26 cellular contexts compared by ENCODE assay signal in the genomic region with DNA sequence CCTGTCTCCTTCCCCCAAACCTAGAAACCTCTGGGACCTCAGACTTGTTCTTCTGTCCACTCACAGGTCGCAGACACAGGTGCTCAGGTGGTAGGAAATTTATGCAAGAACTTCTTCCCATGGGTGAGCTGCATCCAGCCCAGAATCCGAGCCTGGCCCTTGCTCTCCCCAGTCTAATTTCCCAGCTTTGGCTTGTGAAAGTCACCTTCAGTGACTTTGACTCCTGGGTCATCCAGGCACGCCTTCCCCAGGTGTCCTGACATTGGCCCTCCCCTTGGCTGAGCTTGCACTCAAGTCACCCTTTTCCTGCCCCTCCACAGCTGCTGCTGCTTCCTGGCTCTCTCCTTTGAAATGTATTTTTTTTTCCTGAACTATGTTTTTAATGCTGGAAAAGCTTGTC. TPM values are rescaled to one million over a fixed set of nuclear protein-coding genes. Genes with fewer than 3 reads are reported as not detected.
A peak's percentile ranks its signal among the peaks of the same experiment; 100 is the strongest.
DNase-seq lines count a peak whose midpoint lies in the region; ATAC-seq and TF ChIP-seq lines count a peak whose summit lies in the region.
"Had no signal": no experiment of that assay in that cellular context is flagged by ENCODE, and none has a peak within 500 bp of the region (broad histone marks: within the 10 kb centered on the region; RNA-seq: fewer than 3 reads in every experiment).

No MANE protein-coding gene starts in this region.

- H3K4me1 ChIP-seq in GM23338 (ENCODE audit: insufficient read depth) = peaks cover 3% of the 10 kb centered on the region; the same call in 1 of the 2 replicates
- H3K4me1 ChIP-seq: BE2C had no signal

- H3K36me3 ChIP-seq in GM23338 (ENCODE audit: insufficient read depth) = no peaks in the 10 kb centered on the region
- H3K36me3 ChIP-seq: ovary had no signal

- H3K79me2 ChIP-seq in GM23338 (replicated peaks; ENCODE audit: insufficient read depth) = peaks cover 4% of the 10 kb centered on the region; the same call in 1 of the 2 replicates

- H3K4me1 Mint-ChIP-seq in GM23338 (peaks cover 14% of the 10 kb centered on the region), progenitor cell of endocrine pancreas (ENCODE audit: low read depth) (peaks cover 7% of the 10 kb centered on the region)

- intact Hi-C loops in dorsolateral prefrontal cortex (cut with DNase I) = no loop called here

- H2AFZ ChIP-seq in GM23338 = no peak overlapping the region
- H2AFZ ChIP-seq: hepatocyte had no signal

- H3K27me3 Mint-ChIP-seq in GM23338 (ENCODE audit: insufficient read depth, low read depth, poor library complexity) (peaks cover 16% of the 10 kb centered on the region), progenitor cell of endocrine pancreas (no peaks in the 10 kb centered on the region)
- H3K27me3 Mint-ChIP-seq: natural killer cell treated with Interleukin-12 subunit alpha and Interleukin-12 subunit beta and Interleukin-15 and Interleukin-18, amount 100 ng/mL, for 72 hours; T-helper 17 cell had no signal

- ATAC-seq in GM23338 = no peak
- ATAC-seq: gastroesophageal sphincter; HCT116; natural killer cell treated with Interleukin-12 subunit alpha and Interleukin-12 subunit beta and Interleukin-15 and Interleukin-18, amount 100 ng/mL, for 72 hours; SK-N-SH treated with all-trans-retinoic acid at 6 μM for 48 hours; stimulated activated naive CD8-positive, alpha-beta T cell treated with anti-CD3 and anti-CD28 coated beads, Interleukin-15, Interleukin-2, amounts not matched to agents 100 U/mL and 50 U/mL, for 24 hours; T-helper 17 cell had no signal

- H3K27ac Mint-ChIP-seq in GM23338 (0 out of 2 replicates have a peak overlapping the region, but pooled peaks have one; percentile 23), progenitor cell of endocrine pancreas (peak overlapping the region; percentile 40)
- H3K27ac Mint-ChIP-seq: activated naive CD4-positive, alpha-beta T cell treated with anti-CD3 and anti-CD28 coated beads for 36 hours; activated T-helper 1 cell treated with anti-CD3 and anti-CD28 coated beads, Interleukin-12 subunit alpha, Interleukin-12 subunit beta, Interleukin-2, Interleukin-4 antibody, amounts not matched to agents 30 ng/mL and 10 ng/mL and 1 ng/mL, durations not matched to agents 14 hours and 24 hours and 36 hours; natural killer cell treated with Interleukin-12 subunit alpha and Interleukin-12 subunit beta and Interleukin-15 and Interleukin-18, amount 100 ng/mL, for 72 hours; T-helper 17 cell had no signal

- no peak overlapping the region; the same call in 1 of the 2 replicates for H3K4me2 ChIP-seq in GM23338
- H3K4me2 ChIP-seq: hepatocyte had no signal

- H3K27me3 ChIP-seq in GM23338 (ENCODE audit: insufficient read depth) (no peaks in the 10 kb centered on the region), dorsolateral prefrontal cortex (no peaks in the 10 kb centered on the region)
- H3K27me3 ChIP-seq: BE2C, gastroesophageal sphincter, hepatocyte, ovary had no signal

- no peaks in the 10 kb centered on the region for H3K9me3 Mint-ChIP-seq in GM23338
- no peaks in the 10 kb centered on the region for H3K9me3 Mint-ChIP-seq in progenitor cell of endocrine pancreas (ENCODE audit: low read depth)
- H3K9me3 Mint-ChIP-seq: activated naive CD4-positive, alpha-beta T cell treated with anti-CD3 and anti-CD28 coated beads for 36 hours; activated T-helper 1 cell treated with anti-CD3 and anti-CD28 coated beads, Interleukin-12 subunit alpha, Interleukin-12 subunit beta, Interleukin-2, Interleukin-4 antibody, amounts not matched to agents 30 ng/mL and 10 ng/mL and 1 ng/mL, durations not matched to agents 14 hours and 24 hours and 36 hours; natural killer cell treated with Interleukin-12 subunit alpha and Interleukin-12 subunit beta and Interleukin-15 and Interleukin-18, amount 100 ng/mL, for 72 hours had no signal

- H3K36me3 Mint-ChIP-seq in GM23338 (ENCODE audit: low read depth) = no peaks in the 10 kb centered on the region; the same call in 2 of the 3 replicates
- peaks cover 6% of the 10 kb centered on the region for H3K36me3 Mint-ChIP-seq in progenitor cell of endocrine pancreas (ENCODE audit: insufficient read depth)

- H3K9me2 ChIP-seq in GM23338 (ENCODE audit: insufficient read depth) = no peaks in the 10 kb centered on the region

- H4K20me1 ChIP-seq in GM23338 (replicated peaks; ENCODE audit: insufficient read depth) = no peaks in the 10 kb centered on the region; the same call in 1 of the 2 replicates

- in situ Hi-C loops in KBM-7 (cut with MboI; ENCODE audit: low pct_unique_long_range_greater_than_20kb, low sequenced_read_pairs) = no loop called here

- H3K4me3 ChIP-seq in GM23338 (no peak overlapping the region), dorsolateral prefrontal cortex (peak overlapping the region in 35 of 59 donors; percentile 1 to 99 (median 21))
- H3K4me3 ChIP-seq: gastroesophageal sphincter, hepatocyte, ovary, thoracic aorta had no signal

- no peaks in the 10 kb centered on the region for H3F3A ChIP-seq in GM23338 (replicated peaks; ENCODE audit: low read depth)

- peak overlapping the region; percentile 11; the same call in 1 of the 3 replicates for H3K4me3 Mint-ChIP-seq in GM23338
- no peak overlapping the region for H3K4me3 Mint-ChIP-seq in progenitor cell of endocrine pancreas (ENCODE audit: low read depth)
- H3K4me3 Mint-ChIP-seq: activated naive CD4-positive, alpha-beta T cell treated with anti-CD3 and anti-CD28 coated beads for 36 hours; activated T-helper 1 cell treated with anti-CD3 and anti-CD28 coated beads, Interleukin-12 subunit alpha, Interleukin-12 subunit beta, Interleukin-2, Interleukin-4 antibody, amounts not matched to agents 30 ng/mL and 10 ng/mL and 1 ng/mL, durations not matched to agents 14 hours and 24 hours and 36 hours; natural killer cell treated with Interleukin-12 subunit alpha and Interleukin-12 subunit beta and Interleukin-15 and Interleukin-18, amount 100 ng/mL, for 72 hours; T-helper 17 cell had no signal

- DNase-seq in GM23338 (ENCODE audit: low spot score) = no peak
- peak; percentile 39 for DNase-seq in NCI-H2227 (lab: John Stamatoyannopoulos, UW; ENCODE audit: unreplicated experiment)
- DNase-seq in dorsolateral prefrontal cortex = no peak
- no peak for DNase-seq in progenitor cell of endocrine pancreas (ENCODE audit: low spot score, unreplicated experiment)
- no peak for DNase-seq in NCI-H748 treated with DMSO at 0.1 percent for 48 hours (lab: John Stamatoyannopoulos, UW)
- DNase-seq in NCI-H1092 (lab: John Stamatoyannopoulos, UW) = no peak
- DNase-seq in KBM-7 = no peak
- DNase-seq: ACHN; activated CD4-positive, alpha-beta T cell treated with anti-CD3 and anti-CD28 coated beads, Interleukin-2, amount 50 U/mL, for 48 hours; activated naive CD4-positive, alpha-beta T cell treated with anti-CD3 and anti-CD28 coated beads for 36 hours; BE2C; cerebellar nuclear complex; mammary epithelial cell; MV-4-11; ovary; Right ventricle myocardium superior; small intestine; stimulated activated naive CD8-positive, alpha-beta T cell treated with anti-CD3 and anti-CD28 coated beads, Interleukin-15, Interleukin-2, amounts not matched to agents 100 U/mL and 50 U/mL, for 24 hours; T-helper 17 cell had no signal

- H3K27ac ChIP-seq in GM23338 (ENCODE audit: low read depth) = no peak overlapping the region
- peak overlapping the region; percentile 88 to 100 (median 99) for H3K27ac ChIP-seq in dorsolateral prefrontal cortex
- H3K27ac ChIP-seq: gastroesophageal sphincter, hepatocyte, ovary, thoracic aorta had no signal

- TF ChIP-seq CTCF in GM23338 (conservative IDR thresholded peaks at IDR 0.05; ENCODE audit: low read depth in 2 of 2) (no peak), dorsolateral prefrontal cortex (IDR thresholded peaks at IDR 0.05 in 54 of 56, conservative IDR thresholded peaks at IDR 0.05 in 2 of 56; ENCODE audit: low read depth in 1 of 56, partially characterized antibody in 56 of 56) (no peak), progenitor cell of endocrine pancreas (IDR thresholded peaks at IDR 0.05; ENCODE audit: unreplicated experiment) (no peak)

TF ChIP-seq in GM23338, 12 proteins besides CTCF, POLR2A, EP300 and RAD21 (continues in another document):
- TF ChIP-seq EZH2 (IDR thresholded peaks at IDR 0.05; ENCODE audit: low read depth, unreplicated experiment) = no peak
- TF ChIP-seq EZH2phosphoT487 (IDR thresholded peaks at IDR 0.05; ENCODE audit: unreplicated experiment) = no peak

RNA-seq across cellular contexts. Expression of a gene that starts 6.6 kb away (rescaled TPM):
- total RNA-seq in GM23338 (2014; rRNA removed; shearing (Covaris generic)) = 17.9 and 22.8 TPM in 2 replicates
- polyA plus RNA-seq in GM23338 (2016; fragmentation: Nextera tagmentation; extraction: Ambion mirVana) = 10.4 and 12.5 TPM in 2 replicates
- total RNA-seq in dorsolateral prefrontal cortex (100 to 1,000 TPM in 51 of 120 experiments, 10 to 100 TPM in 69; 48.0 to 243 (median 94.5) TPM), progenitor cell of endocrine pancreas (34.6 and 35.8 TPM in 2 replicates)

RNA-seq across cellular contexts. Expression of a gene that starts 16.4 kb away (rescaled TPM):
- total RNA-seq in GM23338 (2014; rRNA removed; shearing (Covaris generic)) = 68.2 and 90.3 TPM in 2 replicates
- polyA plus RNA-seq in GM23338 (2016; fragmentation: Nextera tagmentation; extraction: Ambion mirVana) = 32.1 and 35.6 TPM in 2 replicates
- total RNA-seq in dorsolateral prefrontal cortex (10 to 100 TPM; 12.0 to 31.1 (median 20.7) TPM), progenitor cell of endocrine pancreas (24.9 and 25.4 TPM in 2 replicates)

RNA-seq across cellular contexts. Expression of a gene that starts 19.8 kb away (rescaled TPM):
- total RNA-seq in GM23338 (2014; rRNA removed; shearing (Covaris generic)) = 10.4 and 35.7 TPM in 2 replicates
- polyA plus RNA-seq in GM23338 (2016; fragmentation: Nextera tagmentation; extraction: Ambion mirVana) = 6.7 and 7.6 TPM in 2 replicates
- total RNA-seq in dorsolateral prefrontal cortex (1 to 10 TPM in 86 of 120 experiments, under 1 TPM in 30, not detected in 4; 0.28 to 6.5 (median 1.4) TPM), progenitor cell of endocrine pancreas (1.1 and 2.0 TPM in 2 replicates)
- total RNA-seq: activated naive CD4-positive, alpha-beta T cell treated with anti-CD3 and anti-CD28 coated beads for 36 hours; hepatocyte; Right ventricle myocardium superior had no signal

RNA-seq across cellular contexts. Expression of a gene that starts 21.4 kb away (rescaled TPM):
- 112 and 116 TPM in 2 replicates for total RNA-seq in GM23338 (2014; rRNA removed; shearing (Covaris generic))
- 142 and 149 TPM in 2 replicates for polyA plus RNA-seq in GM23338 (2016; fragmentation: Nextera tagmentation; extraction: Ambion mirVana)
- total RNA-seq in dorsolateral prefrontal cortex (100 to 1,000 TPM; 112 to 276 (median 202) TPM), progenitor cell of endocrine pancreas (104 and 108 TPM in 2 replicates)

RNA-seq across cellular contexts. Expression of a gene that starts 25.6 kb away (rescaled TPM):
- 52.7 and 63.1 TPM in 2 replicates for total RNA-seq in GM23338 (2014; rRNA removed; shearing (Covaris generic))
- 22.4 and 22.8 TPM in 2 replicates for polyA plus RNA-seq in GM23338 (2016; fragmentation: Nextera tagmentation; extraction: Ambion mirVana)
- total RNA-seq in dorsolateral prefrontal cortex (10 to 100 TPM; 33.5 to 97.8 (median 48.8) TPM), progenitor cell of endocrine pancreas (61.7 and 63.1 TPM in 2 replicates)
